26 cellular contexts compared by ENCODE assay signal in the genomic region with DNA sequence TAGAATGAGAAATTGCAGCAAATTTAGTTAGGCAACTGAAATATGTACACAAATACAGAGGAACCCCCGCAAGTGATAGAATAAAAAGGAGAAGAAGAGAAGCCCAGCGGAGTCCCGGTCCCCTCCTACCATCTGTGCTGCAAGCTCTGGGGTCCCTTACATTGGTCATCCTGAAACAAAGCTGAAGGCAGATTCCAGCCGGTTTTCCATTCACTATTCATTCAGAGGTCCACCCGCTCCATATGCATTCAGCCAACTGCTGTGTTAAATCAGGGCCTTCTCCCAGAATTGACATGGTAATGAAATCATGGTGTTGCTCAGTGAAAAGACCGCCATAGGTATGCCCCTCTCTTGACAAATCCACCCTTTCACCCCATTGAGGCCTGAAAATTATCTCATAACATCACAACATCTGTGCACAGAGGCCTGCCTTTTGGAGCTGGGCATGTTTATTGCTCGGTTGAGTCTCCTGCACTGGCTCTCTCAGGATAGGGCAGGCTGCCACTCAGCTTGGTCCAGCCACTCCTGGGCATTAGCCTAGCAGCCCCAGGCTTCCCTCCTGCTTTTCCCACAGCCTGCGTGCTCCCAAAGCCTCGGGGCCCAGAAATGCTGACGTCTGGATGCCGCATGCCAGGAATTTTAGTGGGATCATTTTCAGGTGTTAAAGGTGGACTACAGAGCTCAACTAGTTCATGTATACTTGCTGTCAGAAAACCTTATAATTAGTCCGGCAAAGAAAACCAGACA. TPM values are rescaled to one million over a fixed set of nuclear protein-coding genes. Genes with fewer than 3 reads are reported as not detected.
DNase-seq lines count a peak whose midpoint lies in the region; ATAC-seq and TF ChIP-seq lines count a peak whose summit lies in the region.
"Had no signal": no experiment of that assay in that cellular context is flagged by ENCODE, and none has a peak within 500 bp of the region (broad histone marks: within the 10 kb centered on the region; RNA-seq: fewer than 3 reads in every experiment).

No MANE protein-coding gene starts in this region.

- no peaks in the 10 kb centered on the region for H3K27me3 ChIP-seq in tibial nerve
- H3K27me3 ChIP-seq in brain microvascular endothelial cell (replicated peaks) = no peaks in the 10 kb centered on the region
- H3K27me3 ChIP-seq: Peyer's patch, SJSA1, upper lobe of right lung had no signal

- H3K36me3 Mint-ChIP-seq in nephron (ENCODE audit: low read depth) (no peaks in the 10 kb centered on the region), immature natural killer cell (peaks cover 0 to 3% (median 0%) of the 10 kb centered on the region in 3 donors)
- H3K36me3 Mint-ChIP-seq: CD4-positive, alpha-beta memory T cell; naive thymus-derived CD4-positive, alpha-beta T cell had no signal

- no peak for TF ChIP-seq EP300 in tibial nerve (IDR thresholded peaks at IDR 0.05)

- H3K36me3 ChIP-seq in tibial nerve (no peaks in the 10 kb centered on the region), brain microvascular endothelial cell (replicated peaks) (no peaks in the 10 kb centered on the region)
- H3K36me3 ChIP-seq: Peyer's patch, SJSA1, upper lobe of right lung had no signal

- no peaks in the 10 kb centered on the region for H3K9me3 ChIP-seq in tibial nerve
- H3K9me3 ChIP-seq: Peyer's patch, psoas muscle, SJSA1, upper lobe of right lung had no signal

- H3K4me1 Mint-ChIP-seq in nephron (peaks cover 41% of the 10 kb centered on the region), immature natural killer cell (peaks cover 3 to 13% of the 10 kb centered on the region in 2 donors)
- H3K4me1 Mint-ChIP-seq: activated naive CD4-positive, alpha-beta T cell treated with anti-CD3 and anti-CD28 coated beads, Interleukin-2, amount 50 U/mL, for 24 hours; CD4-positive, alpha-beta memory T cell had no signal

- H3K27me3 Mint-ChIP-seq in nephron (ENCODE audit: low read depth) (peaks cover 11% of the 10 kb centered on the region), immature natural killer cell (ENCODE audit: low read depth in 3 of 3) (no peaks in the 10 kb centered on the region)
- H3K27me3 Mint-ChIP-seq: activated naive CD4-positive, alpha-beta T cell treated with anti-CD3 and anti-CD28 coated beads, Interleukin-2, amount 50 U/mL, for 24 hours; CD4-positive, alpha-beta memory T cell had no signal

- H3K4me3 ChIP-seq in tibial nerve = no peak overlapping the region
- no peak overlapping the region for H3K4me3 ChIP-seq in brain microvascular endothelial cell (ENCODE audit: low read depth, low read length)
- H3K4me3 ChIP-seq: Peyer's patch, psoas muscle, SJSA1, upper lobe of right lung had no signal

- peaks cover 0 to 18% (median 2%) of the 10 kb centered on the region in 4 donors for H3K4me1 ChIP-seq in tibial nerve
- H3K4me1 ChIP-seq: Peyer's patch, psoas muscle, SJSA1 had no signal

- TF ChIP-seq CTCF in nephron (IDR thresholded peaks at IDR 0.05; ENCODE audit: unreplicated experiment in 3 of 3) (no peak), tibial nerve (IDR thresholded peaks at IDR 0.05) (no peak), brain microvascular endothelial cell (IDR thresholded peaks at IDR 0.05; ENCODE audit: low read depth, low read length, missing control alignments) (no peak)

- DNase-seq in activated effector memory CD4-positive, alpha-beta T cell treated with anti-CD3 and anti-CD28 coated beads, Interleukin-2, amount 50 U/mL, for 16 hours = peak; percentile 19
- no peak for DNase-seq in activated effector memory CD4-positive, alpha-beta T cell treated with Interleukin-2 at 50 U/mL for 16 hours
- DNase-seq in globus pallidus (ENCODE audit: low spot score) (peak; percentile 38), tibial nerve (ENCODE audit: low spot score in 2 of 2) (no peak), brain microvascular endothelial cell (no peak), immature natural killer cell (no peak)
- DNase-seq: activated CD4-positive, alpha-beta T cell treated with anti-CD3 and anti-CD28 coated beads for 4 hours; activated T-cell treated with anti-CD3 and anti-CD28 coated beads, Interleukin-2, amount 50 U/mL, for 4 hours; CD4-positive, alpha-beta memory T cell; HFFc6; naive thymus-derived CD4-positive, alpha-beta T cell; NCI-H146; NCI-H510A treated with DMSO at 0.1 percent for 48 hours; psoas muscle; stimulated activated CD4-positive, alpha-beta T cell treated with anti-CD3 and anti-CD28 coated beads, Interleukin-1b, Interleukin-23, amount 100 ng/mL, for 48 hours; T-helper 2 cell; upper lobe of right lung had no signal

- H3K9me3 Mint-ChIP-seq in nephron = no peaks in the 10 kb centered on the region
- H3K9me3 Mint-ChIP-seq in immature natural killer cell = no peaks in the 10 kb centered on the region
- H3K9me3 Mint-ChIP-seq: activated naive CD4-positive, alpha-beta T cell treated with anti-CD3 and anti-CD28 coated beads, Interleukin-2, amount 50 U/mL, for 24 hours; activated T-cell treated with anti-CD3 and anti-CD28 coated beads, Interleukin-2, amount 50 U/mL, for 4 hours; CD4-positive, alpha-beta memory T cell; HFFc6 had no signal

- 46 to 55% methylated on average over 12 of the region's 12 CpGs for WGBS in tibial nerve, 2 donors

- TF ChIP-seq POLR2A in tibial nerve (IDR thresholded peaks at IDR 0.05) = no peak

- H3K4me3 Mint-ChIP-seq in nephron = no peak overlapping the region
- no peak overlapping the region for H3K4me3 Mint-ChIP-seq in immature natural killer cell
- H3K4me3 Mint-ChIP-seq: activated naive CD4-positive, alpha-beta T cell treated with anti-CD3 and anti-CD28 coated beads, Interleukin-2, amount 50 U/mL, for 24 hours; activated T-cell treated with anti-CD3 and anti-CD28 coated beads, Interleukin-2, amount 50 U/mL, for 4 hours; CD4-positive, alpha-beta memory T cell; dendritic cell treated with granulocyte-macrophage colony-stimulating factor and Interleukin-4, amounts not matched to agents 40 ng/mL and 50 ng/mL, for 4 days; HFFc6; naive thymus-derived CD4-positive, alpha-beta T cell had no signal

- H3K27ac ChIP-seq in tibial nerve (peak overlapping the region; percentile 15 to 81 (median 64)), brain microvascular endothelial cell (no peak overlapping the region)
- H3K27ac ChIP-seq: 22Rv1, KMS-11, Peyer's patch, psoas muscle, SJSA1, upper lobe of right lung had no signal

- peak overlapping the region; percentile 23 to 80 (median 69) for H3K27ac Mint-ChIP-seq in nephron
- H3K27ac Mint-ChIP-seq in immature natural killer cell = no peak overlapping the region
- H3K27ac Mint-ChIP-seq: activated naive CD4-positive, alpha-beta T cell treated with anti-CD3 and anti-CD28 coated beads, Interleukin-2, amount 50 U/mL, for 24 hours; dendritic cell treated with granulocyte-macrophage colony-stimulating factor and Interleukin-4, amounts not matched to agents 40 ng/mL and 50 ng/mL, for 4 days; HFFc6; naive thymus-derived CD4-positive, alpha-beta T cell had no signal

- in situ Hi-C loops in brain microvascular endothelial cell (cut with HindIII; ENCODE audit: low pct_ligation_motif_present, low sequenced_read_pairs) = no loop called here

- ATAC-seq in HG03045 (IDR thresholded peaks at IDR 0.05; ENCODE audit: unreplicated experiment) = no peak
- ATAC-seq: activated T-cell treated with anti-CD3 and anti-CD28 coated beads, Interleukin-2, amount 50 U/mL, for 4 hours; left colon; naive thymus-derived CD4-positive, alpha-beta T cell; psoas muscle; upper lobe of right lung had no signal

RNA-seq across cellular contexts. Expression of gene ID2, which starts 39.4 kb away (rescaled TPM):
- total RNA-seq in tibial nerve = 100 to 1,000 TPM; 145 to 208 (median 166) TPM
- 1,000 to 10,000 TPM in 2 of 3 donors, 100 to 1,000 TPM in 1; 816 to 1,425 (median 1,420) TPM for polyA plus RNA-seq in immature natural killer cell

Comparison
In these comparisons a context has a peak if more than half of its experiments do, and no peak if none do; other contexts are left out.
1. DNase-seq: peak in activated effector memory CD4-positive, alpha-beta T cell treated with anti-CD3 and anti-CD28 coated beads, Interleukin-2, amount 50 U/mL, for 16 hours (single experiment) and globus pallidus (single experiment); none in activated effector memory CD4-positive, alpha-beta T cell treated with Interleukin-2 at 50 U/mL for 16 hours (single experiment), tibial nerve (0 of 2), brain microvascular endothelial cell (single experiment) and immature natural killer cell (0 of 3).
2. H3K27ac Mint-ChIP-seq: peak in nephron (3 of 3); none in immature natural killer cell (0 of 6).